ENCODE assay signal across 9 cellular contexts in the genomic region with DNA sequence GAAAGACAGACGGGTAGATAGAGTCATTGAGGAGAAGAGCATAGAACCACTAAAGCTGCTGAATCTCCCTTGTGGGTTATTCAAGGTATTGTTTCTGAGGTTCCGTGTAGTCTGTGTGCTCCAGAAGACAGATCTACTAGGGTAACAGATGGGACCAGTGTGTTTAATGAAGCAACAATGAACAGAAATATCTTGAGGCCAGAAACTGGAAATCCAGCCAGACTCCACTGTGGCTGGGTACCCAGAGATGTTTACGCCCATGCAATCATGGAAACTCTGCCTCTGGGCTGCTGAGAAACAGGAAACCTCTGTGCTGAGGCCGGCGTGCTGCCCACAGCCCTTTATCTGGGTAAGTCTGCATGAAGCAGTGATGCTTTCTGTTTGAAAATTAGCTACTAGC. TPM values are rescaled to one million over a fixed set of nuclear protein-coding genes. Genes with fewer than 3 reads are reported as not detected.
DNase-seq lines count a peak whose midpoint lies in the region; ATAC-seq, FAIRE-seq and TF ChIP-seq lines count a peak whose summit lies in the region.
"Had no signal": no experiment of that assay in that cellular context is flagged by ENCODE, and none has a peak within 500 bp of the region (broad histone marks: within the 10 kb centered on the region; RNA-seq: fewer than 3 reads in every experiment).

No MANE protein-coding gene starts in this region.

- H4K91ac ChIP-seq in trophoblast cell (ENCODE audit: low read depth, low read length): no peak overlapping the region

- peaks cover 20% of the 10 kb centered on the region for H3K4me1 ChIP-seq in HepG2 (ENCODE audit: insufficient read depth, low read length)
- peaks cover 0 to 12% of the 10 kb centered on the region in 2 donors for H3K4me1 ChIP-seq in thoracic aorta (ENCODE audit: control insufficient read depth in 1 of 2, low read depth in 2 of 2)
- H3K4me1 ChIP-seq in body of pancreas: no peaks in the 10 kb centered on the region
- H3K4me1 ChIP-seq in trophoblast cell (ENCODE audit: control insufficient read depth in 1 of 2, insufficient read depth in 2 of 2, low read length in 2 of 2): no peaks in the 10 kb centered on the region
- H3K4me1 ChIP-seq: pancreas had no signal

- no peak overlapping the region; the same call in 1 of the 2 replicates for H3K4me2 ChIP-seq in HepG2 (ENCODE audit: low read depth, low read length)
- H3K4me2 ChIP-seq in trophoblast cell (ENCODE audit: low read length): no peak overlapping the region

- CTCF ChIA-PET in HepG2 (lab: Yijun Ruan, JAX; ENCODE audit: low intra/inter-chr PET ratio, low total read pairs): no interaction called here

- no peak overlapping the region for H4K12ac ChIP-seq in trophoblast cell (ENCODE audit: low read depth, low read length)

- TF ChIP-seq EP300 in HepG2 (IDR thresholded peaks at IDR 0.05; ENCODE audit: low read depth in 2 of 2, low read length in 2 of 2) (no peak), HepG2 (CRISPR knock-in tag; IDR thresholded peaks at IDR 0.05; ENCODE audit: borderline replicate concordance) (no peak)

- H3K4ac ChIP-seq in trophoblast cell (ENCODE audit: low read depth, low read length): no peak overlapping the region

- H3K27me3 ChIP-seq in HepG2 (ENCODE audit: control insufficient read depth in 1 of 2, insufficient read depth in 2 of 2, low read length in 2 of 2): peaks cover 2 to 4% of the 10 kb centered on the region in 2 experiments; a peak in 1 of 5 replicates
- H3K27me3 ChIP-seq in thoracic aorta (replicated peaks; ENCODE audit: insufficient read depth): no peaks in the 10 kb centered on the region
- H3K27me3 ChIP-seq in body of pancreas: no peaks in the 10 kb centered on the region
- no peaks in the 10 kb centered on the region for H3K27me3 ChIP-seq in trophoblast cell (ENCODE audit: insufficient read depth, low read length)
- H3K27me3 ChIP-seq: pancreas had no signal

- H3K14ac ChIP-seq in trophoblast cell (ENCODE audit: low read length): no peak overlapping the region

- no peak overlapping the region for H3K23ac ChIP-seq in trophoblast cell (ENCODE audit: low read length)

- H3K79me1 ChIP-seq in trophoblast cell (ENCODE audit: low read length): no peaks in the 10 kb centered on the region

- H4K8ac ChIP-seq in trophoblast cell (ENCODE audit: low read depth, low read length): no peak overlapping the region

- no peaks in the 10 kb centered on the region for H4K20me1 ChIP-seq in HepG2 (ENCODE audit: insufficient read depth, low read length)

- no TSS peak for BruUV-seq in HepG2 (replicated peaks; lab: Mats Ljungman, UMichigan)

- peak; percentile 77 to 79 for ATAC-seq in activated CD4-positive, CD25-positive, alpha-beta regulatory T cell treated with anti-CD3 and anti-CD28 coated beads, Interleukin-2, amount 50 U/mL, for 24 hours
- peak; percentile 23; the same call in 1 of the 3 replicates for ATAC-seq in HepG2
- ATAC-seq in thoracic aorta (ENCODE audit: insufficient number of reproducible peaks, low FRiP score, low read depth): no peak
- ATAC-seq in body of pancreas: no peak
- no peak for ATAC-seq in HG02870 (IDR thresholded peaks at IDR 0.05; ENCODE audit: unreplicated experiment)

- H3K18ac ChIP-seq in trophoblast cell (ENCODE audit: low read length): no peak overlapping the region

- WGBS in HepG2 (ENCODE audit: low lambda C conversion rate): 20% methylated on average over 5 of the region's 5 CpGs
- 42 to 62% methylated on average over 5 of the region's 5 CpGs for WGBS in body of pancreas, 2 donors
- WGBS in trophoblast cell (ENCODE audit: extremely low coverage, insufficient coverage, insufficient read length): no CpG with 5 or more reads among the region's 5 CpGs

- TF ChIP-seq RAD21 in HepG2 (CRISPR knock-in tag; IDR thresholded peaks at IDR 0.05): no peak

- TF ChIP-seq POLR2A in HepG2 (IDR thresholded peaks at IDR 0.05; ENCODE audit: insufficient read depth in 1 of 2, low read depth in 2 of 2, low read length in 2 of 2): no peak
- no peak for TF ChIP-seq POLR2A in body of pancreas (IDR thresholded peaks at IDR 0.05)

- no peak for FAIRE-seq in HepG2 (lab: Jason Lieb, UNC)
- FAIRE-seq: pancreas had no signal

- no peak overlapping the region for H2AK5ac ChIP-seq in trophoblast cell (ENCODE audit: low read length)

- in situ Hi-C loops in HepG2 (cut with HindIII; ENCODE audit: extremely low pct_ligation_motif_present, low pct_unique_long_range_greater_than_20kb): no loop called here

- no peaks in the 10 kb centered on the region for H3K79me2 ChIP-seq in HepG2 (ENCODE audit: insufficient read depth, low read length)
- H3K79me2 ChIP-seq in trophoblast cell (ENCODE audit: control insufficient read depth, insufficient read depth, low read length, poor library complexity): no peaks in the 10 kb centered on the region

- H2AFZ ChIP-seq in HepG2 (ENCODE audit: low read length): no peak overlapping the region
- no peak overlapping the region for H2AFZ ChIP-seq in trophoblast cell (ENCODE audit: insufficient read depth, low read length, poor library complexity)

- no peak overlapping the region for H2BK120ac ChIP-seq in trophoblast cell (ENCODE audit: insufficient read depth, low read length, poor library complexity)

- TF ChIP-seq CTCF in HepG2 (CRISPR knock-in tag; IDR thresholded peaks at IDR 0.05) (no peak), thoracic aorta (IDR thresholded peaks at IDR 0.05) (no peak), body of pancreas (IDR thresholded peaks at IDR 0.05) (no peak)

- H3K27ac ChIP-seq in HepG2 (ENCODE audit: extremely low read length, insufficient read depth, low read length) (no peak overlapping the region), thoracic aorta (peak overlapping the region in 1 of 2 donors; percentile 51), body of pancreas (no peak overlapping the region), trophoblast cell (ENCODE audit: low read depth, low read length) (no peak overlapping the region)
- H3K27ac ChIP-seq: pancreas had no signal

- DNase-seq in activated CD4-positive, CD25-positive, alpha-beta regulatory T cell treated with anti-CD3 and anti-CD28 coated beads, Interleukin-2, amount 50 U/mL, for 72 hours: no peak
- DNase-seq in activated naive CD4-positive, alpha-beta T cell treated with Interleukin-2 at 50 U/mL for 16 hours: peak; percentile 55
- DNase-seq in HepG2 (ENCODE audit: low spot score) (no peak), thoracic aorta (ENCODE audit: low spot score) (no peak), body of pancreas (no peak), trophoblast cell (no peak)
- DNase-seq: pancreas had no signal

- H3K4me3 ChIP-seq in HepG2 (replicated peaks in 1 of 3; ENCODE audit: insufficient read depth in 1 of 3, low read depth in 2 of 3, low read length in 3 of 3) (no peak overlapping the region), thoracic aorta (peak overlapping the region; percentile 37), body of pancreas (no peak overlapping the region), trophoblast cell (ENCODE audit: low read depth, low read length) (no peak overlapping the region)
- H3K4me3 ChIP-seq: pancreas had no signal

- no peak overlapping the region for H2BK5ac ChIP-seq in trophoblast cell (ENCODE audit: low read depth, low read length, poor library complexity)

- intact Hi-C loops in HepG2 (cut with micrococcal nuclease; ENCODE audit: unreplicated experiment): no loop called here
- intact Hi-C loops in body of pancreas (cut with DNase I): loop anchor here (10.0 kb wide), 1 partner anchor 217 kb away; no protein-coding TSS in a partner anchor

- POLR2A ChIA-PET in HepG2 (lab: Yijun Ruan, JAX): interaction anchor here (1.6 to 2.0 kb wide), 2 partner anchors 15 to 30 kb away, joined by 3 to 4 read pairs; no protein-coding TSS in a partner anchor

- no peak overlapping the region for H2BK12ac ChIP-seq in trophoblast cell (ENCODE audit: low read length)

- H3K36me3 ChIP-seq in HepG2 (replicated peaks in 1 of 2; ENCODE audit: control insufficient read depth in 1 of 2, insufficient read depth in 2 of 2, low read length in 2 of 2) (no peaks in the 10 kb centered on the region), thoracic aorta (no peaks in the 10 kb centered on the region), body of pancreas (replicated peaks in 1 of 2; ENCODE audit: insufficient read depth in 1 of 2, low read depth in 2 of 2) (no peaks in the 10 kb centered on the region), trophoblast cell (ENCODE audit: control insufficient read depth in 1 of 2, insufficient read depth in 2 of 2, low read length in 2 of 2) (no peaks in the 10 kb centered on the region)
- H3K36me3 ChIP-seq: pancreas had no signal

- H3K9me3 ChIP-seq in HepG2 (ENCODE audit: low read length) (no peaks in the 10 kb centered on the region), thoracic aorta (no peaks in the 10 kb centered on the region), body of pancreas (no peaks in the 10 kb centered on the region), trophoblast cell (ENCODE audit: insufficient read depth, low read depth, low read length) (no peaks in the 10 kb centered on the region)
- H3K9me3 ChIP-seq: pancreas had no signal

- H3K9ac ChIP-seq in HepG2 (ENCODE audit: insufficient read depth, low read depth, low read length) (no peak overlapping the region), trophoblast cell (ENCODE audit: low read length) (no peak overlapping the region)

RNA-seq across cellular contexts. Expression of gene PROX2, which starts 8.3 kb away (rescaled TPM):
- not detected in 2 replicates for total RNA-seq in HepG2 (2016; rRNA removed; fragmentation: Illumina TruSeq; extraction: Trizol)
- total RNA-seq in HepG2 (2016; cell fraction: cytosol; rRNA removed; fragmentation: Illumina TruSeq; extraction: Trizol; ENCODE audit: low read depth): not detected in 2 replicates
- not detected in 2 replicates for total RNA-seq in HepG2 (2016; cell fraction: insoluble cytoplasmic fraction; rRNA removed; fragmentation: Illumina TruSeq; extraction: Trizol)
- not detected in 2 replicates for total RNA-seq in HepG2 (2016; cell fraction: membrane; rRNA removed; fragmentation: Illumina TruSeq; extraction: Trizol)
- total RNA-seq in HepG2 (2016; cell fraction: nucleus; rRNA removed; fragmentation: Illumina TruSeq; extraction: Trizol): not detected in 2 replicates
- not detected in 2 replicates for polyA plus RNA-seq in HepG2 (2011; rRNA removed)
- polyA plus RNA-seq in HepG2 (2011; cell fraction: cytosol; rRNA removed): not detected in 2 replicates
- polyA plus RNA-seq in HepG2 (2011; cell fraction: nucleus; rRNA removed): not detected in 2 replicates
- 0.47 and 0.59 TPM in 2 replicates for polyA plus RNA-seq in HepG2 (2012)
- not detected in 2 replicates for polyA plus RNA-seq in HepG2 (2016; cell fraction: cytosol; fragmentation: Illumina TruSeq; extraction: Trizol; ENCODE audit: low read depth)
- polyA plus RNA-seq in HepG2 (2016; cell fraction: insoluble cytoplasmic fraction; fragmentation: Illumina TruSeq; extraction: Trizol; ENCODE audit: low read depth): not detected in 2 replicates
- not detected in 2 replicates for polyA plus RNA-seq in HepG2 (2016; cell fraction: membrane; fragmentation: Illumina TruSeq; extraction: Trizol; ENCODE audit: low read depth)
- polyA plus RNA-seq in HepG2 (2016; cell fraction: nucleus; fragmentation: Illumina TruSeq; extraction: Trizol; ENCODE audit: insufficient read depth, low read depth): not detected in 2 replicates
- not detected in 2 replicates for polyA minus RNA-seq in HepG2 (2011; rRNA and poly(A)+ RNA removed; ENCODE audit: low replicate concordance)
- polyA minus RNA-seq in HepG2 (2011; cell fraction: cytosol; rRNA and poly(A)+ RNA removed): not detected in 2 replicates
- polyA minus RNA-seq in HepG2 (2011; cell fraction: nucleus; rRNA and poly(A)+ RNA removed): not detected in 2 replicates
- not detected for total RNA-seq in thoracic aorta
- total RNA-seq in body of pancreas: under 1 TPM in 1 of 2 donors, not detected in 1; 0.52 TPM
- 0.01 TPM in 2 replicates for polyA plus RNA-seq in trophoblast cell (2013)
- total RNA-seq: pancreas had no signal
- polyA plus RNA-seq: pancreas had no signal

RNA-seq across cellular contexts. Expression of gene DLST, which starts 14.0 kb away (rescaled TPM):
- total RNA-seq in HepG2 (2016; rRNA removed; fragmentation: Illumina TruSeq; extraction: Trizol): 56.5 and 69.9 TPM in 2 replicates
- total RNA-seq in HepG2 (2016; cell fraction: cytosol; rRNA removed; fragmentation: Illumina TruSeq; extraction: Trizol; ENCODE audit: low read depth): 17.0 and 17.6 TPM in 2 replicates
- 53.1 and 69.5 TPM in 2 replicates for total RNA-seq in HepG2 (2016; cell fraction: insoluble cytoplasmic fraction; rRNA removed; fragmentation: Illumina TruSeq; extraction: Trizol)
- total RNA-seq in HepG2 (2016; cell fraction: membrane; rRNA removed; fragmentation: Illumina TruSeq; extraction: Trizol): 32.7 and 34.6 TPM in 2 replicates
- total RNA-seq in HepG2 (2016; cell fraction: nucleus; rRNA removed; fragmentation: Illumina TruSeq; extraction: Trizol): 51.4 and 61.7 TPM in 2 replicates
- 94.3 and 102 TPM in 2 replicates for polyA plus RNA-seq in HepG2 (2011; rRNA removed)
- polyA plus RNA-seq in HepG2 (2011; cell fraction: cytosol; rRNA removed): 93.1 and 108 TPM in 2 replicates
- polyA plus RNA-seq in HepG2 (2011; cell fraction: nucleus; rRNA removed): 122 and 123 TPM in 2 replicates
- 73.8 and 77.6 TPM in 2 replicates for polyA plus RNA-seq in HepG2 (2012)
- polyA plus RNA-seq in HepG2 (2016; cell fraction: cytosol; fragmentation: Illumina TruSeq; extraction: Trizol; ENCODE audit: low read depth): 10.6 and 12.2 TPM in 2 replicates
- 80.8 and 82.0 TPM in 2 replicates for polyA plus RNA-seq in HepG2 (2016; cell fraction: insoluble cytoplasmic fraction; fragmentation: Illumina TruSeq; extraction: Trizol; ENCODE audit: low read depth)
- 19.6 and 22.7 TPM in 2 replicates for polyA plus RNA-seq in HepG2 (2016; cell fraction: membrane; fragmentation: Illumina TruSeq; extraction: Trizol; ENCODE audit: low read depth)
- polyA plus RNA-seq in HepG2 (2016; cell fraction: nucleus; fragmentation: Illumina TruSeq; extraction: Trizol; ENCODE audit: insufficient read depth, low read depth): 113 and 120 TPM in 2 replicates
- polyA minus RNA-seq in HepG2 (2011; rRNA and poly(A)+ RNA removed; ENCODE audit: low replicate concordance): 129 and 131 TPM in 2 replicates
- polyA minus RNA-seq in HepG2 (2011; cell fraction: cytosol; rRNA and poly(A)+ RNA removed): 45.5 and 49.7 TPM in 2 replicates
- polyA minus RNA-seq in HepG2 (2011; cell fraction: nucleus; rRNA and poly(A)+ RNA removed): 71.3 and 89.1 TPM in 2 replicates
- total RNA-seq in thoracic aorta: 10 to 100 TPM; 68.6 to 91.6 TPM
- total RNA-seq in body of pancreas: 10 to 100 TPM; 33.7 to 36.3 TPM
- 46.1 and 47.0 TPM in 2 replicates for polyA plus RNA-seq in trophoblast cell (2013)

RNA-seq across cellular contexts. Expression of gene RPS6KL1, which starts 55.4 kb away (rescaled TPM):
- total RNA-seq in HepG2 (2016; rRNA removed; fragmentation: Illumina TruSeq; extraction: Trizol): 8.1 and 11.5 TPM in 2 replicates
- 2.4 and 2.7 TPM in 2 replicates for total RNA-seq in HepG2 (2016; cell fraction: cytosol; rRNA removed; fragmentation: Illumina TruSeq; extraction: Trizol; ENCODE audit: low read depth)
- total RNA-seq in HepG2 (2016; cell fraction: insoluble cytoplasmic fraction; rRNA removed; fragmentation: Illumina TruSeq; extraction: Trizol): 5.4 and 11.9 TPM in 2 replicates
- total RNA-seq in HepG2 (2016; cell fraction: membrane; rRNA removed; fragmentation: Illumina TruSeq; extraction: Trizol): 6.9 and 7.9 TPM in 2 replicates
- 12.4 and 16.2 TPM in 2 replicates for total RNA-seq in HepG2 (2016; cell fraction: nucleus; rRNA removed; fragmentation: Illumina TruSeq; extraction: Trizol)
- polyA plus RNA-seq in HepG2 (2011; rRNA removed): 6.5 and 10.3 TPM in 2 replicates
- 3.2 and 3.9 TPM in 2 replicates for polyA plus RNA-seq in HepG2 (2011; cell fraction: cytosol; rRNA removed)
- polyA plus RNA-seq in HepG2 (2011; cell fraction: nucleus; rRNA removed): 23.6 and 25.1 TPM in 2 replicates
- 4.9 and 11.7 TPM in 2 replicates for polyA plus RNA-seq in HepG2 (2012)
- 1.2 and 1.7 TPM in 2 replicates for polyA plus RNA-seq in HepG2 (2016; cell fraction: cytosol; fragmentation: Illumina TruSeq; extraction: Trizol; ENCODE audit: low read depth)
- 3.7 and 6.7 TPM in 2 replicates for polyA plus RNA-seq in HepG2 (2016; cell fraction: insoluble cytoplasmic fraction; fragmentation: Illumina TruSeq; extraction: Trizol; ENCODE audit: low read depth)
- 2.9 and 4.2 TPM in 2 replicates for polyA plus RNA-seq in HepG2 (2016; cell fraction: membrane; fragmentation: Illumina TruSeq; extraction: Trizol; ENCODE audit: low read depth)
- 20.2 and 23.1 TPM in 2 replicates for polyA plus RNA-seq in HepG2 (2016; cell fraction: nucleus; fragmentation: Illumina TruSeq; extraction: Trizol; ENCODE audit: insufficient read depth, low read depth)
- polyA minus RNA-seq in HepG2 (2011; rRNA and poly(A)+ RNA removed; ENCODE audit: low replicate concordance): 8.7 and 18.6 TPM in 2 replicates
- 2.4 and 3.3 TPM in 2 replicates for polyA minus RNA-seq in HepG2 (2011; cell fraction: cytosol; rRNA and poly(A)+ RNA removed)
- 12.1 and 17.3 TPM in 2 replicates for polyA minus RNA-seq in HepG2 (2011; cell fraction: nucleus; rRNA and poly(A)+ RNA removed)
- 10 to 100 TPM in 1 of 2 donors, 1 to 10 TPM in 1; 9.4 to 17.6 TPM for total RNA-seq in thoracic aorta
- 10 to 100 TPM in 1 of 2 donors, 1 to 10 TPM in 1; 8.0 to 16.2 TPM for total RNA-seq in body of pancreas
- polyA plus RNA-seq in trophoblast cell (2013): 0.31 and 0.67 TPM in 2 replicates

Comparison
In these comparisons a context has a peak if more than half of its experiments do, and no peak if none do; other contexts are left out.
1. ATAC-seq: peak in activated CD4-positive, CD25-positive, alpha-beta regulatory T cell treated with anti-CD3 and anti-CD28 coated beads, Interleukin-2, amount 50 U/mL, for 24 hours (2 of 2) and HepG2 (single experiment); none in thoracic aorta (single experiment), body of pancreas (single experiment) and HG02870 (single experiment).